1 cellular context compared by ENCODE assay signal in the genomic region with DNA sequence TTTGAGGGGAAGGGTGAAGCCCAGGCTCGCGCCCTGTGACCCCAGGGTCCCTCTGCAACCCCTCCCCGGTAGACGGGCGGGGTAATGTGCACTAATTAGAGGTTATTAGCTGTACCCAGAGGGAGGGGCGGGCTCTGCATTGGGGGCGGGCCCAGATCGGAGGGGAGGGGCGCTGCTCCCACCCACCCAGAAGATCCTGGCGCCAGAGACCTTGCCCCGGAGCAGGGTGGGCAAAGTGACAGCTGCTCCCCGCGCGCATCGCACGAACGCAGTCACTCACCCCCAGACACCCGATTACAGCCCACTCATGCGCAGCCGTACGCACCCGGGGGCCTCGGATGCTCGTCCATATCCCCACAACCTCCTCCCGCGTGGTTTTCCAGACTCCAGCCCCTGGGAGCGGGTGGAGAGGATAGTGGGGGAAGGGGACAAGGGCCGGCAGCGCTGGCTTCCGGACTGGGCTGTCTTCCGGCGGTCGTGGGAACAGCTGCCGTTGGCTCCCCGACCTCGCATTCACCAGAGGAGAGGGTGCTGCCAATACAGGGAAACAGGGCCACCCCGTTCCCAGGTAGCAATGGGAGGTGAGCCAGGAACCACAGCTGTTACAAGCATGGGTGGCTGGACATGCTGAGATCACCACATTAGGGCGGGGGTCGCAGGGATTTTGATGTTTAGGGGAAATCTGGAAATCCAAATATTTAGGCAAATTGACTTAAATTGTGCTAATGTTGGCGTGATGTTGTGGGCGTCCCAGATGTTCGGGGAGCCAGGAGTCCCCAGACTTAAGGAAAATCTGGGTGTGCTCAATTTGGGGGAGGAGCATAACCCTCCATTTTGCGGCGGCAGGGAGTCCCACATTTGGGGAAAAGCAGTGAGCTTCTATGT.
TF ChIP-seq lines count a peak whose summit lies in the region.

No MANE protein-coding gene starts in this region.

TF ChIP-seq in IMR-90, 13 proteins besides CTCF, POLR2A, EP300 and RAD21:
- TF ChIP-seq, protein P1, sequence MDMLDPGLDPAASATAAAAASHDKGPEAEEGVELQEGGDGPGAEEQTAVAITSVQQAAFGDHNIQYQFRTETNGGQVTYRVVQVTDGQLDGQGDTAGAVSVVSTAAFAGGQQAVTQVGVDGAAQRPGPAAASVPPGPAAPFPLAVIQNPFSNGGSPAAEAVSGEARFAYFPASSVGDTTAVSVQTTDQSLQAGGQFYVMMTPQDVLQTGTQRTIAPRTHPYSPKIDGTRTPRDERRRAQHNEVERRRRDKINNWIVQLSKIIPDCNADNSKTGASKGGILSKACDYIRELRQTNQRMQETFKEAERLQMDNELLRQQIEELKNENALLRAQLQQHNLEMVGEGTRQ (IDR thresholded peaks at IDR 0.05; ENCODE audit: low read depth, low read length): 0 out of 2 replicates have a peak, but pooled peaks have one; percentile 7
- peak; percentile 2; the same call in 1 of the 2 replicates for TF ChIP-seq NFE2L2 (IDR thresholded peaks at IDR 0.05; ENCODE audit: low read depth, low read length)
- TF ChIP-seq CEBPB (IDR thresholded peaks at IDR 0.05; ENCODE audit: low read depth, low read length): no peak
- TF ChIP-seq MAFK (IDR thresholded peaks at IDR 0.05; ENCODE audit: low read depth, low read length): no peak
- TF ChIP-seq RCOR1 (IDR thresholded peaks at IDR 0.05; ENCODE audit: insufficient replicate concordance, low read length): no peak
- TF ChIP-seq CHD1 (IDR thresholded peaks at IDR 0.05; ENCODE audit: low read depth, low read length): no peak
- TF ChIP-seq RFX5 (IDR thresholded peaks at IDR 0.05; ENCODE audit: low read depth, low read length): no peak
- 0 out of 2 replicates have a peak, but pooled peaks have one; percentile 2 for TF ChIP-seq FOS (IDR thresholded peaks at IDR 0.05; ENCODE audit: low read depth, low read length)
- TF ChIP-seq, protein P2, sequence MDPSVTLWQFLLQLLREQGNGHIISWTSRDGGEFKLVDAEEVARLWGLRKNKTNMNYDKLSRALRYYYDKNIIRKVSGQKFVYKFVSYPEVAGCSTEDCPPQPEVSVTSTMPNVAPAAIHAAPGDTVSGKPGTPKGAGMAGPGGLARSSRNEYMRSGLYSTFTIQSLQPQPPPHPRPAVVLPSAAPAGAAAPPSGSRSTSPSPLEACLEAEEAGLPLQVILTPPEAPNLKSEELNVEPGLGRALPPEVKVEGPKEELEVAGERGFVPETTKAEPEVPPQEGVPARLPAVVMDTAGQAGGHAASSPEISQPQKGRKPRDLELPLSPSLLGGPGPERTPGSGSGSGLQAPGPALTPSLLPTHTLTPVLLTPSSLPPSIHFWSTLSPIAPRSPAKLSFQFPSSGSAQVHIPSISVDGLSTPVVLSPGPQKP (IDR thresholded peaks at IDR 0.05; ENCODE audit: borderline replicate concordance, low read depth, low read length): no peak
- TF ChIP-seq BHLHE40 (IDR thresholded peaks at IDR 0.05; ENCODE audit: low read depth, low read length): no peak
- TF ChIP-seq SMC3 (IDR thresholded peaks at IDR 0.05; ENCODE audit: low read depth, low read length): no peak
- TF ChIP-seq MXI1 (IDR thresholded peaks at IDR 0.05; ENCODE audit: borderline replicate concordance, low read depth, low read length): 0 out of 2 replicates have a peak, but pooled peaks have one; percentile 40
- TF ChIP-seq MAZ (IDR thresholded peaks at IDR 0.05; ENCODE audit: borderline replicate concordance, low read depth, low read length): peak; percentile 53
